8 cellular contexts compared by ENCODE assay signal in genomic region chr4:71009796-71010588, GRCh38. TPM values are rescaled to one million over a fixed set of nuclear protein-coding genes. Genes with fewer than 3 reads are reported as not detected.
A peak's percentile ranks its signal among the peaks of the same experiment; 100 is the strongest.
DNase-seq lines count a peak whose midpoint lies in the region; ATAC-seq, FAIRE-seq and TF ChIP-seq lines count a peak whose summit lies in the region.

No MANE protein-coding gene starts in this region.

- TF ChIP-seq POLR2A in HepG2 (IDR thresholded peaks at IDR 0.05; ENCODE audit: insufficient read depth in 1 of 2, low read depth in 2 of 2, low read length in 2 of 2): no peak

- intact Hi-C loops in HepG2 (cut with micrococcal nuclease; ENCODE audit: unreplicated experiment): loop anchor here (1.0 to 2.0 kb wide), 2 partner anchors 358 to 409 kb away; no protein-coding TSS in a partner anchor

- no peaks in the 10 kb centered on the region for H4K20me1 ChIP-seq in HepG2 (ENCODE audit: insufficient read depth, low read length)

- H3K79me2 ChIP-seq in ACC112 (ENCODE audit: control insufficient read depth, insufficient read depth, low read length, unreplicated experiment) (peaks cover 27% of the 10 kb centered on the region), HepG2 (ENCODE audit: insufficient read depth, low read length) (peaks cover 9% of the 10 kb centered on the region)

- H2AFZ ChIP-seq in ACC112 (ENCODE audit: low read length, unreplicated experiment) (no peak overlapping the region), HepG2 (ENCODE audit: low read length) (no peak overlapping the region)

- H3K36me3 ChIP-seq in ACC112 (ENCODE audit: insufficient read depth, low read length): no peaks in the 10 kb centered on the region
- no peaks in the 10 kb centered on the region for H3K36me3 ChIP-seq in HepG2 (replicated peaks in 1 of 2; ENCODE audit: control insufficient read depth in 1 of 2, insufficient read depth in 2 of 2, low read length in 2 of 2)

- WGBS in HepG2 (ENCODE audit: low lambda C conversion rate): 5% methylated on average over 3 of the region's 3 CpGs

- H3K4me2 ChIP-seq in HepG2 (ENCODE audit: low read depth, low read length): no peak overlapping the region

- TF ChIP-seq RAD21 in HepG2 (CRISPR knock-in tag; IDR thresholded peaks at IDR 0.05): no peak

- no peaks in the 10 kb centered on the region for H3K9me3 ChIP-seq in HepG2 (ENCODE audit: low read length)

- H3K4me3 ChIP-seq in ACC112 (ENCODE audit: low read depth, low read length): no peak overlapping the region
- no peak overlapping the region for H3K4me3 ChIP-seq in cardiac fibroblast (replicated peaks in 1 of 2; ENCODE audit: low read depth in 2 of 2, low read length in 2 of 2)
- H3K4me3 ChIP-seq in HepG2 (replicated peaks in 1 of 3; ENCODE audit: insufficient read depth in 1 of 3, low read depth in 2 of 3, low read length in 3 of 3): no peak overlapping the region

- BruUV-seq in HepG2 (replicated peaks; lab: Mats Ljungman, UMichigan): no TSS peak

- peak; percentile 79 for FAIRE-seq in HepG2 (lab: Jason Lieb, UNC)

- TF ChIP-seq CTCF in cardiac fibroblast (IDR thresholded peaks at IDR 0.05; ENCODE audit: low read depth, low read length): peak; percentile 56
- peak; percentile 59 for TF ChIP-seq CTCF in HepG2 (CRISPR knock-in tag; IDR thresholded peaks at IDR 0.05)

- H3K4me1 ChIP-seq in ACC112 (ENCODE audit: control insufficient read depth, insufficient read depth, low read length, unreplicated experiment) (peaks cover 17% of the 10 kb centered on the region), HepG2 (ENCODE audit: insufficient read depth, low read length) (no peaks in the 10 kb centered on the region)

- TF ChIP-seq EP300 in HepG2 (IDR thresholded peaks at IDR 0.05; ENCODE audit: low read depth in 2 of 2, low read length in 2 of 2): no peak
- no peak for TF ChIP-seq EP300 in HepG2 (CRISPR knock-in tag; IDR thresholded peaks at IDR 0.05; ENCODE audit: borderline replicate concordance)

- H3K27me3 ChIP-seq in ACC112 (ENCODE audit: insufficient read depth, low read length) (no peaks in the 10 kb centered on the region), HepG2 (ENCODE audit: control insufficient read depth in 1 of 2, insufficient read depth in 2 of 2, low read length in 2 of 2) (no peaks in the 10 kb centered on the region)

- ATAC-seq in HG02840 (IDR thresholded peaks at IDR 0.05; ENCODE audit: low FRiP score, unreplicated experiment) (peak; percentile 43), HepG2 (peak; percentile 74)

- in situ Hi-C loops in HepG2 (cut with HindIII; ENCODE audit: extremely low pct_ligation_motif_present, low pct_unique_long_range_greater_than_20kb): loop anchor here (25.0 kb wide), 1 partner anchor 348 kb away; the partner anchor contains the start of gene JCHAIN

- H3K27ac ChIP-seq in ACC112 (ENCODE audit: low read depth, low read length) (peak overlapping the region; percentile 23), HepG2 (ENCODE audit: extremely low read length, insufficient read depth, low read length) (no peak overlapping the region)

- POLR2A ChIA-PET in HepG2 (lab: Yijun Ruan, JAX): interaction anchor here (0.6 to 1.0 kb wide), 5 partner anchors 15 to 271 kb away, joined by 3 to 7 read pairs (median 4); partner anchors contain the start of genes DCK and MOB1B

- no peak overlapping the region for H3K9ac ChIP-seq in HepG2 (ENCODE audit: insufficient read depth, low read depth, low read length)

- DNase-seq in GM04504 (ENCODE audit: low read depth): peak; percentile 19
- DNase-seq in NCI-H748 treated with DMSO at 0.1 percent for 48 hours (lab: John Stamatoyannopoulos, UW): peak; percentile 7
- peak; percentile 64 to 70 for DNase-seq in cardiac fibroblast (ENCODE audit: low read depth in 2 of 2)
- DNase-seq in HepG2 (ENCODE audit: low spot score): peak; percentile 50
- DNase-seq in occipital lobe (lab: John Stamatoyannopoulos, UW): no peak
- no peak for DNase-seq in NK-92 treated with Interleukin-12 subunit alpha and Interleukin-12 subunit beta, amount 100 ng/mL, for 24 hours (lab: John Stamatoyannopoulos, UW)

- CTCF ChIA-PET in HepG2 (lab: Yijun Ruan, JAX; ENCODE audit: low intra/inter-chr PET ratio, low total read pairs): interaction anchor here (1.1 to 1.6 kb wide), 2 partner anchors 357 to 409 kb away, joined by 3 to 9 read pairs; no protein-coding TSS in a partner anchor

TF ChIP-seq in HepG2, 621 proteins besides CTCF, POLR2A, EP300 and RAD21 (continues in another document):
- TF ChIP-seq GATAD2A (CRISPR knock-in tag; IDR thresholded peaks at IDR 0.05) (0 out of 2 replicates have a peak, but pooled peaks have one; percentile 16), FOSL2 (CRISPR knock-in tag; IDR thresholded peaks at IDR 0.05) (no peak), SMC3 (IDR thresholded peaks at IDR 0.05; ENCODE audit: low read length) (peak; percentile 37; the same call in 1 of the 2 replicates), AKAP8 (CRISPR knock-in tag; IDR thresholded peaks at IDR 0.05) (no peak), HNRNPLL (IDR thresholded peaks at IDR 0.05; ENCODE audit: low read depth, low read length, poor library complexity, severe bottlenecking) (no peak), ARID5B (CRISPR knock-in tag; IDR thresholded peaks at IDR 0.05) (no peak), STAG1 (CRISPR knock-in tag; IDR thresholded peaks at IDR 0.05) (peak; percentile 53), IRF2 (CRISPR knock-in tag; IDR thresholded peaks at IDR 0.05) (no peak), HCFC1 (IDR thresholded peaks at IDR 0.05; ENCODE audit: low read depth, low read length) (no peak), ZNF292 (CRISPR knock-in tag; IDR thresholded peaks at IDR 0.05; ENCODE audit: borderline replicate concordance, low read depth) (no peak), FOSL1 (CRISPR knock-in tag; IDR thresholded peaks at IDR 0.05; ENCODE audit: borderline replicate concordance) (no peak), WIZ (CRISPR knock-in tag; IDR thresholded peaks at IDR 0.05) (no peak), ZNF773 (CRISPR knock-in tag; IDR thresholded peaks at IDR 0.05; ENCODE audit: borderline replicate concordance) (no peak)
- TF ChIP-seq, protein P1, sequence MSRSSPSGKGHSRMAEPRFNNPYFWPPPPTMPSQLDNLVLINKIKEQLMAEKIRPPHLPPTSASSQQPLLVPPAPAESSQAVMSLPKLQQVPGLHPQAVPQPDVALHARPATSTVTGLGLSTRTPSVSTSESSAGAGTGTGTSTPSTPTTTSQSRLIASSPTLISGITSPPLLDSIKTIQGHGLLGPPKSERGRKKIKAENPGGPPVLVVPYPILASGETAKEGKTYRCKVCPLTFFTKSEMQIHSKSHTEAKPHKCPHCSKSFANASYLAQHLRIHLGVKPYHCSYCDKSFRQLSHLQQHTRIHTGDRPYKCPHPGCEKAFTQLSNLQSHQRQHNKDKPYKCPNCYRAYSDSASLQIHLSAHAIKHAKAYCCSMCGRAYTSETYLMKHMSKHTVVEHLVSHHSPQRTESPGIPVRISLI (CRISPR knock-in tag; IDR thresholded peaks at IDR 0.05; ENCODE audit: borderline replicate concordance): peak; percentile 92

RNA-seq across cellular contexts. Expression of gene DCK, which starts 16.5 kb away (rescaled TPM):
- total RNA-seq in HepG2 (2016; rRNA removed; fragmentation: Illumina TruSeq; extraction: Trizol): 21.8 and 33.5 TPM in 2 replicates
- 3.2 and 3.3 TPM in 2 replicates for total RNA-seq in HepG2 (2016; cell fraction: cytosol; rRNA removed; fragmentation: Illumina TruSeq; extraction: Trizol; ENCODE audit: low read depth)
- total RNA-seq in HepG2 (2016; cell fraction: insoluble cytoplasmic fraction; rRNA removed; fragmentation: Illumina TruSeq; extraction: Trizol): 22.5 and 31.3 TPM in 2 replicates
- 12.4 and 13.6 TPM in 2 replicates for total RNA-seq in HepG2 (2016; cell fraction: membrane; rRNA removed; fragmentation: Illumina TruSeq; extraction: Trizol)
- total RNA-seq in HepG2 (2016; cell fraction: nucleus; rRNA removed; fragmentation: Illumina TruSeq; extraction: Trizol): 13.0 and 17.9 TPM in 2 replicates
- 3.3 and 5.7 TPM in 2 replicates for polyA plus RNA-seq in HepG2 (2011; rRNA removed)
- 2.4 and 3.3 TPM in 2 replicates for polyA plus RNA-seq in HepG2 (2011; cell fraction: cytosol; rRNA removed)
- 1.6 and 2.1 TPM in 2 replicates for polyA plus RNA-seq in HepG2 (2011; cell fraction: nucleus; rRNA removed)
- polyA plus RNA-seq in HepG2 (2012): 5.4 and 10.5 TPM in 2 replicates
- polyA plus RNA-seq in HepG2 (2016; cell fraction: cytosol; fragmentation: Illumina TruSeq; extraction: Trizol; ENCODE audit: low read depth): 2.2 and 2.3 TPM in 2 replicates
- polyA plus RNA-seq in HepG2 (2016; cell fraction: insoluble cytoplasmic fraction; fragmentation: Illumina TruSeq; extraction: Trizol; ENCODE audit: low read depth): 34.0 and 37.2 TPM in 2 replicates
- 7.5 and 8.5 TPM in 2 replicates for polyA plus RNA-seq in HepG2 (2016; cell fraction: membrane; fragmentation: Illumina TruSeq; extraction: Trizol; ENCODE audit: low read depth)
- polyA plus RNA-seq in HepG2 (2016; cell fraction: nucleus; fragmentation: Illumina TruSeq; extraction: Trizol; ENCODE audit: insufficient read depth, low read depth): 16.6 and 18.1 TPM in 2 replicates
- polyA minus RNA-seq in HepG2 (2011; rRNA and poly(A)+ RNA removed; ENCODE audit: low replicate concordance): 1.2 TPM in 2 replicates
- 4.8 TPM in 2 replicates for polyA minus RNA-seq in HepG2 (2011; cell fraction: cytosol; rRNA and poly(A)+ RNA removed)
- polyA minus RNA-seq in HepG2 (2011; cell fraction: nucleus; rRNA and poly(A)+ RNA removed): 5.1 and 13.9 TPM in 2 replicates
- 125 TPM for total RNA-seq in occipital lobe

Comparison
In these comparisons a context has a peak if more than half of its experiments do, and no peak if none do; other contexts are left out.
1. DNase-seq: peak in GM04504 (single experiment), NCI-H748 treated with DMSO at 0.1 percent for 48 hours (single experiment), cardiac fibroblast (2 of 2) and HepG2 (single experiment); none in occipital lobe (single experiment) and NK-92 treated with Interleukin-12 subunit alpha and Interleukin-12 subunit beta, amount 100 ng/mL, for 24 hours (single experiment).